In the genomic region with DNA sequence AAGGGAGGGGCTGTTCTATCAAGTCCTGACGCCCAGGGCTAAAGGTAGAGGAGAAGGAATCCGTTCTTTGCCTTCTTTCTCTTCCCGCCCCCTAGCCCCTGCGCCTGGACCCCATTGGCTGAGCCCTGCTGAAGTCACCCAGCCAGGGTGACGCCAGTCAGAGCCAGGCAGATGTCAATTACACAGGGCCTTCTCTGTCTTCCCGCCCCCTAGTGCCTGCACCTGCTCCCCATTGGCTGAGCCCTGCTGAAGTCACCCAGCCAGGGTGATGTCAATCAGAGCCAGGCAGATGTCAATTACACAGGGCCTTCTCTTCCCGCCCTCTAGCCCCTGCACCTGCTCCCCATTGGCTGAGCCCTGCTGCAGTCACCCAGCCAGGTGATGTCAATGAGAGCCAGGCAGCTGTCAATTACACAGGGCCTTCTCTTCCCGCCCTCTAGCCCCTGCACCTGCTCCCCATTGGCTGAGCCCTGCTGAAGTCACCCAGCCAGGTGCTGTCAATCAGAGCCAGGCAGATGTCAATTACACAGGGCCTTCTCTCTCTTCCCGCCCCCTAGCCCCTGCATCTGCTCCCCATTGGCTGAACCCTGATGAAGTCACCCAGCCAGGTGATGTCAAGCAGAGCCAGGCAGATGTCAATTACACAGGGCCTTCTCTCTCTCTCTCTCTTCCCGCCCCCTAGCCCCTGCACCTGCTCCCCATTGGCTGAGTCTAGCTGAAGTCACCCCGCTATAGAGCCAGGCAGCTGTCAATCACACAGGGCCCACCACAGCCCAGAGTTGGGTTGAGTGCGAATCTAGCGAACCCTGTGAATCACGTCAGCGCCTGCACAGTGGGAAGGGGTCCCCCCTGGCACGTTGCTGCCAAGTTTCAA, we compare ENCODE assay signal across 8 cellular contexts. TPM values are rescaled to one million over a fixed set of nuclear protein-coding genes. Genes with fewer than 3 reads are reported as not detected.
A peak's percentile ranks its signal among the peaks of the same experiment; 100 is the strongest.
DNase-seq lines count a peak whose midpoint lies in the region; ATAC-seq and FAIRE-seq lines count a peak whose summit lies in the region.

No MANE protein-coding gene starts in this region.

- H3K4me1 Mint-ChIP-seq in activated CD4-positive, alpha-beta T cell treated with anti-CD3 and anti-CD28 coated beads, Interleukin-2, amount 10 ng/mL, durations not matched to agents 7 days and 5 days, result peaks cover 48% of the 10 kb centered on the region

- POLR2A ChIA-PET in activated CD4-positive, alpha-beta T cell treated with anti-CD3 and anti-CD28 coated beads, Interleukin-2, amount 10 ng/mL, durations not matched to agents 7 days and 5 days (lab: Charles Lee), result no interaction called here

- H3K4me3 Mint-ChIP-seq in activated CD4-positive, alpha-beta T cell treated with anti-CD3 and anti-CD28 coated beads, Interleukin-2, amount 10 ng/mL, durations not matched to agents 7 days and 5 days, result peak overlapping the region; percentile 82

- FAIRE-seq in RCC 7860 (lab: Jason Lieb, UNC), result no peak

- H3K27me3 Mint-ChIP-seq in activated CD4-positive, alpha-beta T cell treated with anti-CD3 and anti-CD28 coated beads, Interleukin-2, amount 10 ng/mL, durations not matched to agents 7 days and 5 days, result no peaks in the 10 kb centered on the region

- DNase-seq in activated CD4-positive, alpha-beta T cell treated with anti-CD3 and anti-CD28 coated beads, Interleukin-2, amount 10 ng/mL, durations not matched to agents 7 days and 5 days, result peak; percentile 94
- DNase-seq in Right ventricle myocardium superior (peak; percentile 64), RCC 7860 (ENCODE audit: low spot score) (no peak), NCI-H345 (lab: John Stamatoyannopoulos, UW) (no peak), NCI-H510A (lab: John Stamatoyannopoulos, UW) (no peak)
- DNase-seq in stimulated activated CD4-positive, alpha-beta T cell treated with anti-CD3 and anti-CD28 coated beads, Interleukin-1b, Interleukin-23, amount 100 ng/mL, for 48 hours, result peak; percentile 97

- H3K27ac Mint-ChIP-seq in activated CD4-positive, alpha-beta T cell treated with anti-CD3 and anti-CD28 coated beads, Interleukin-2, amount 10 ng/mL, durations not matched to agents 7 days and 5 days, result peak overlapping the region; percentile 96

- peak; percentile 50 for ATAC-seq in GM19035 (IDR thresholded peaks at IDR 0.05; ENCODE audit: unreplicated experiment)
- peak; percentile 86 for ATAC-seq in HG03196 (IDR thresholded peaks at IDR 0.05; ENCODE audit: unreplicated experiment)
- ATAC-seq in Right ventricle myocardium superior (ENCODE audit: poor library complexity), result peak; percentile 53

- peaks cover 41% of the 10 kb centered on the region for H3K36me3 Mint-ChIP-seq in activated CD4-positive, alpha-beta T cell treated with anti-CD3 and anti-CD28 coated beads, Interleukin-2, amount 10 ng/mL, durations not matched to agents 7 days and 5 days (ENCODE audit: low read depth)

- intact Hi-C loops in Right ventricle myocardium superior (cut with DNase I), result no loop called here

- H3K9me3 Mint-ChIP-seq in activated CD4-positive, alpha-beta T cell treated with anti-CD3 and anti-CD28 coated beads, Interleukin-2, amount 10 ng/mL, durations not matched to agents 7 days and 5 days, result no peaks in the 10 kb centered on the region

- CTCF ChIA-PET in activated CD4-positive, alpha-beta T cell treated with anti-CD3 and anti-CD28 coated beads, Interleukin-2, amount 10 ng/mL, durations not matched to agents 7 days and 5 days (lab: Charles Lee), result no interaction called here

RNA-seq across cellular contexts. Expression of a gene that starts 46.4 kb away (rescaled TPM):
- not detected for total RNA-seq in activated CD4-positive, alpha-beta T cell treated with anti-CD3 and anti-CD28 coated beads, Interleukin-2, amount 10 ng/mL, durations not matched to agents 7 days and 5 days
- not detected for total RNA-seq in Right ventricle myocardium superior

Comparison
In these comparisons a context has a peak if more than half of its experiments do, and no peak if none do; other contexts are left out.
1. DNase-seq: peak in activated CD4-positive, alpha-beta T cell treated with anti-CD3 and anti-CD28 coated beads, Interleukin-2, amount 10 ng/mL, durations not matched to agents 7 days and 5 days (single experiment), Right ventricle myocardium superior (single experiment) and stimulated activated CD4-positive, alpha-beta T cell treated with anti-CD3 and anti-CD28 coated beads, Interleukin-1b, Interleukin-23, amount 100 ng/mL, for 48 hours (single experiment); none in RCC 7860 (single experiment), NCI-H345 (single experiment) and NCI-H510A (single experiment).
2. Peak in every context shown above with its lines, with median percentiles within 50 percentile points of each other: ATAC-seq.